In genomic region chr17:31323551-31323950, GRCh38 we compare ENCODE assay signal across 24 cellular contexts. TPM values are rescaled to one million over a fixed set of nuclear protein-coding genes. Genes with fewer than 3 reads are reported as not detected.
DNase-seq lines count a peak whose midpoint lies in the region; ATAC-seq, FAIRE-seq and TF ChIP-seq lines count a peak whose summit lies in the region.
"Had no signal": no experiment of that assay in that cellular context is flagged by ENCODE, and none has a peak within 500 bp of the region (broad histone marks: within the 10 kb centered on the region; RNA-seq: fewer than 3 reads in every experiment).

No MANE protein-coding gene starts in this region.

- no peak overlapping the region for H3K4me2 ChIP-seq in keratinocyte (ENCODE audit: control insufficient read depth, extremely low read depth, insufficient read depth, low read depth, low read length)

- FAIRE-seq in keratinocyte (lab: Jason Lieb, UNC), result peak; percentile 9
- FAIRE-seq: urothelium cell line had no signal

- peaks cover 22% of the 10 kb centered on the region for H3K4me1 Mint-ChIP-seq in T-helper 2 cell treated with Interferon-gamma antibody and Interleukin-4, amounts not matched to agents 5 μg/mL and 100 μg/mL, for 36 hours (ENCODE audit: low read depth)
- peaks cover 19 to 31% (median 27%) of the 10 kb centered on the region in 3 donors for H3K4me1 Mint-ChIP-seq in CD8-positive, alpha-beta memory T cell
- H3K4me1 Mint-ChIP-seq in WTC11, result peaks cover 4% of the 10 kb centered on the region; the same call in 1 of the 2 replicates

- no peaks in the 10 kb centered on the region for H3K27me3 Mint-ChIP-seq in T-helper 2 cell treated with Interferon-gamma antibody and Interleukin-4, amounts not matched to agents 5 μg/mL and 100 μg/mL, for 36 hours (ENCODE audit: low read depth)
- peaks cover 0 to 1% of the 10 kb centered on the region in 2 donors for H3K27me3 Mint-ChIP-seq in CD8-positive, alpha-beta memory T cell
- H3K27me3 Mint-ChIP-seq in WTC11 (ENCODE audit: low read depth), result no peaks in the 10 kb centered on the region

- H3K4me3 Mint-ChIP-seq in T-helper 2 cell treated with Interferon-gamma antibody and Interleukin-4, amounts not matched to agents 5 μg/mL and 100 μg/mL, for 36 hours, result no peak overlapping the region
- H3K4me3 Mint-ChIP-seq in CD8-positive, alpha-beta memory T cell, result peak overlapping the region in 1 of 7 donors; percentile 49
- no peak overlapping the region for H3K4me3 Mint-ChIP-seq in WTC11
- H3K4me3 Mint-ChIP-seq: neural crest cell had no signal

- no peaks in the 10 kb centered on the region for H3K79me2 ChIP-seq in keratinocyte (ENCODE audit: control insufficient read depth, insufficient read depth, low read length)

- POLR2A ChIA-PET in CD8-positive, alpha-beta memory T cell (lab: Charles Lee), result no interaction called here
- POLR2A ChIA-PET in WTC11 (lab: Charles Lee), result no interaction called here

- TF ChIP-seq CTCF in WTC11 (IDR thresholded peaks at IDR 0.05), result no peak
- TF ChIP-seq CTCF in keratinocyte (optimal IDR thresholded peaks at IDR 0.05 in 1 of 3, IDR thresholded peaks at IDR 0.05 in 1 of 3, conservative IDR thresholded peaks at IDR 0.05 in 1 of 3; ENCODE audit: extremely low read depth in 1 of 3, insufficient read depth in 2 of 3, low read length in 3 of 3), result no peak
- no peak for TF ChIP-seq CTCF in WERI-Rb-1 (IDR thresholded peaks at IDR 0.05; ENCODE audit: low read depth, low read length)

- no peaks in the 10 kb centered on the region for H3K36me3 ChIP-seq in CD8-positive, alpha-beta memory T cell (ENCODE audit: insufficient read depth, low read length)
- peaks cover 0 to 3% of the 10 kb centered on the region in 2 experiments for H3K36me3 ChIP-seq in keratinocyte (ENCODE audit: control insufficient read depth in 2 of 2, extremely low read depth in 1 of 2, insufficient read depth in 2 of 2, low read length in 2 of 2)
- peaks cover 22% of the 10 kb centered on the region for H3K36me3 ChIP-seq in WERI-Rb-1
- H3K36me3 ChIP-seq: prostate gland had no signal

- H3K36me3 Mint-ChIP-seq in T-helper 2 cell treated with Interferon-gamma antibody and Interleukin-4, amounts not matched to agents 5 μg/mL and 100 μg/mL, for 36 hours (ENCODE audit: low read depth), result peaks cover 25% of the 10 kb centered on the region
- peaks cover 8 to 53% (median 8%) of the 10 kb centered on the region in 3 donors for H3K36me3 Mint-ChIP-seq in CD8-positive, alpha-beta memory T cell
- H3K36me3 Mint-ChIP-seq in WTC11, result no peaks in the 10 kb centered on the region; the same call in 1 of the 2 replicates

- no peaks in the 10 kb centered on the region for H3K9me3 ChIP-seq in CD8-positive, alpha-beta memory T cell (ENCODE audit: low read length)
- H3K9me3 ChIP-seq in keratinocyte (ENCODE audit: control insufficient read depth, low read depth, low read length) (no peaks in the 10 kb centered on the region), WERI-Rb-1 (ENCODE audit: severe bottlenecking) (no peaks in the 10 kb centered on the region)
- H3K9me3 ChIP-seq: prostate gland had no signal

- H3K27ac Mint-ChIP-seq in T-helper 2 cell treated with Interferon-gamma antibody and Interleukin-4, amounts not matched to agents 5 μg/mL and 100 μg/mL, for 36 hours, result peak overlapping the region; percentile 49
- peak overlapping the region in 7 of 8 donors; percentile 23 to 89 (median 51) for H3K27ac Mint-ChIP-seq in CD8-positive, alpha-beta memory T cell
- H3K27ac Mint-ChIP-seq in WTC11, result peak overlapping the region; percentile 28; the same call in 1 of the 2 replicates

- no peak overlapping the region for H3K27ac ChIP-seq in CD8-positive, alpha-beta memory T cell (ENCODE audit: low read depth, low read length)
- no peak overlapping the region for H3K27ac ChIP-seq in keratinocyte (ENCODE audit: control insufficient read depth, insufficient read depth, low read length)
- no peak overlapping the region for H3K27ac ChIP-seq in WERI-Rb-1
- H3K27ac ChIP-seq: HL-60, prostate gland, SK-N-MC had no signal

- H3K4me1 ChIP-seq in CD8-positive, alpha-beta memory T cell (ENCODE audit: insufficient read depth, low read length), result peaks cover 7% of the 10 kb centered on the region
- peaks cover 30% of the 10 kb centered on the region for H3K4me1 ChIP-seq in keratinocyte (ENCODE audit: control insufficient read depth, extremely low read depth, insufficient read depth, low read length)
- H3K4me1 ChIP-seq: prostate gland had no signal

- dilution Hi-C loops in keratinocyte (cut with MboI; ENCODE audit: extremely low pct_ligation_motif_present, low sequenced_read_pairs), result no loop called here

- no peak overlapping the region for H3K9ac ChIP-seq in keratinocyte (ENCODE audit: control insufficient read depth, extremely low read depth, insufficient read depth, low read length)

- H3K9me3 Mint-ChIP-seq in T-helper 2 cell treated with Interferon-gamma antibody and Interleukin-4, amounts not matched to agents 5 μg/mL and 100 μg/mL, for 36 hours, result no peaks in the 10 kb centered on the region
- peaks cover 0 to 2% (median 0%) of the 10 kb centered on the region in 5 donors for H3K9me3 Mint-ChIP-seq in CD8-positive, alpha-beta memory T cell
- no peaks in the 10 kb centered on the region for H3K9me3 Mint-ChIP-seq in WTC11
- H3K9me3 Mint-ChIP-seq: neural crest cell had no signal

- DNase-seq in T-helper 2 cell treated with Interferon-gamma antibody and Interleukin-4, amounts not matched to agents 5 μg/mL and 100 μg/mL, for 36 hours (ENCODE audit: low spot score), result no peak
- DNase-seq in T-helper 2 cell (no peak), WTC11 (ENCODE audit: low spot score) (no peak), keratinocyte (ENCODE audit: low read depth, low spot score) (no peak), WERI-Rb-1 (no peak), H4 (ENCODE audit: low spot score) (no peak), UCSD-AML1 (lab: John Stamatoyannopoulos, UW; ENCODE audit: unreplicated experiment) (no peak)
- no peak for DNase-seq in CD8-positive, alpha-beta memory T cell
- DNase-seq: 8988T, amniotic stem cell, C1 segment of cervical spinal cord, DMS53, left cardiac atrium, NCI-H1694, NCI-H2227 treated with DMSO at 0.1 percent for 48 hours had no signal

- H2AFZ ChIP-seq in keratinocyte (ENCODE audit: control insufficient read depth, low read length), result no peak overlapping the region

- CTCF ChIA-PET in CD8-positive, alpha-beta memory T cell (lab: Charles Lee), result no interaction called here
- CTCF ChIA-PET in WTC11 (lab: Charles Lee), result interaction anchor here (0.9 kb wide), 1 partner anchor 127 kb away, joined by 3 read pairs; no protein-coding TSS in a partner anchor

- no peaks in the 10 kb centered on the region for H4K20me1 ChIP-seq in keratinocyte (ENCODE audit: control insufficient read depth, extremely low read depth, insufficient read depth, low read length)

- H3K9me1 ChIP-seq in keratinocyte (ENCODE audit: control insufficient read depth, extremely low read depth, insufficient read depth, low read length), result no peaks in the 10 kb centered on the region

- ATAC-seq in WTC11, result no peak
- ATAC-seq: esophagus mucosa, HCT116, left cardiac atrium, Panc1 had no signal

- H3K27me3 ChIP-seq in CD8-positive, alpha-beta memory T cell (ENCODE audit: insufficient read depth, low read length, poor library complexity, severe bottlenecking), result no peaks in the 10 kb centered on the region
- H3K27me3 ChIP-seq in keratinocyte (ENCODE audit: control insufficient read depth, extremely low read depth, insufficient read depth, low read length) (no peaks in the 10 kb centered on the region), WERI-Rb-1 (ENCODE audit: insufficient read depth, low read depth, severe bottlenecking) (no peaks in the 10 kb centered on the region)

- H3K4me3 ChIP-seq in CD8-positive, alpha-beta memory T cell (ENCODE audit: low read length), result no peak overlapping the region
- H3K4me3 ChIP-seq in keratinocyte (ENCODE audit: control insufficient read depth in 2 of 3, extremely low read depth in 1 of 3, insufficient read depth in 2 of 3, low read depth in 1 of 3, low read length in 3 of 3), result no peak overlapping the region
- no peak overlapping the region for H3K4me3 ChIP-seq in WERI-Rb-1 (ENCODE audit: low read depth, low read length)
- H3K4me3 ChIP-seq: prostate gland, SK-N-MC had no signal

RNA-seq across cellular contexts. Expression of gene EVI2A, which starts 2.1 kb away (rescaled TPM):
- total RNA-seq in CD8-positive, alpha-beta memory T cell, result 10 to 100 TPM; 40.3 to 41.5 TPM
- polyA plus RNA-seq in CD8-positive, alpha-beta memory T cell, result 50.4 TPM
- 0.09 to 0.16 TPM (median 0.15 TPM) in 3 replicates for total RNA-seq in WTC11 (2021)
- 0.05 to 0.12 TPM (median 0.12 TPM) in 3 replicates for polyA plus RNA-seq in keratinocyte
- polyA plus RNA-seq in keratinocyte (2011; ENCODE audit: low read depth), result not detected
- not detected in 2 replicates for polyA plus RNA-seq in keratinocyte (2011; cell fraction: cytosol; rRNA removed)
- not detected in 2 replicates for polyA plus RNA-seq in keratinocyte (2011; cell fraction: nucleus; rRNA removed)
- 0.06 and 0.13 TPM in 2 replicates for polyA plus RNA-seq in keratinocyte (2012; ENCODE audit: low replicate concordance)
- polyA minus RNA-seq in keratinocyte, result not detected in 3 replicates
- polyA minus RNA-seq in keratinocyte (2011; cell fraction: cytosol; rRNA and poly(A)+ RNA removed), result not detected
- polyA minus RNA-seq in keratinocyte (2011; cell fraction: nucleus; rRNA and poly(A)+ RNA removed), result not detected in 2 replicates
- 4.8 and 7.7 TPM in 2 replicates for total RNA-seq in H4 (2014; rRNA removed; shearing (Covaris generic))
- total RNA-seq: neural crest cell had no signal

RNA-seq across cellular contexts. Expression of gene EVI2B, which starts 9.7 kb away (rescaled TPM):
- 10 to 100 TPM; 29.8 to 32.7 TPM for total RNA-seq in CD8-positive, alpha-beta memory T cell
- polyA plus RNA-seq in CD8-positive, alpha-beta memory T cell, result 97.4 TPM
- total RNA-seq in WTC11 (2021), result 0.18 to 0.37 TPM (median 0.25 TPM) in 3 replicates
- polyA plus RNA-seq in keratinocyte, result 0.32 to 1.1 TPM (median 0.80 TPM) in 3 replicates
- not detected for polyA plus RNA-seq in keratinocyte (2011; ENCODE audit: low read depth)
- 0.30 and 0.40 TPM in 2 replicates for polyA plus RNA-seq in keratinocyte (2011; cell fraction: cytosol; rRNA removed)
- 0.51 and 0.55 TPM in 2 replicates for polyA plus RNA-seq in keratinocyte (2011; cell fraction: nucleus; rRNA removed)
- 0.48 and 0.56 TPM in 2 replicates for polyA plus RNA-seq in keratinocyte (2012; ENCODE audit: low replicate concordance)
- 0.48 to 1.0 TPM in 2 of 3 replicates, not detected in the other for polyA minus RNA-seq in keratinocyte
- polyA minus RNA-seq in keratinocyte (2011; cell fraction: cytosol; rRNA and poly(A)+ RNA removed), result not detected
- polyA minus RNA-seq in keratinocyte (2011; cell fraction: nucleus; rRNA and poly(A)+ RNA removed), result 0.42 TPM in 1 of 2 replicates, not detected in the other
- total RNA-seq in H4 (2014; rRNA removed; shearing (Covaris generic)), result 0.23 and 0.39 TPM in 2 replicates
- total RNA-seq: neural crest cell had no signal

RNA-seq across cellular contexts. Expression of gene OMG, which starts 26.5 kb away (rescaled TPM):
- total RNA-seq in CD8-positive, alpha-beta memory T cell, result under 1 TPM; 0.13 to 0.18 TPM
- not detected for polyA plus RNA-seq in CD8-positive, alpha-beta memory T cell
- not detected in 3 replicates for total RNA-seq in WTC11 (2021)
- polyA plus RNA-seq in keratinocyte, result not detected in 3 replicates
- polyA plus RNA-seq in keratinocyte (2011; ENCODE audit: low read depth), result not detected
- polyA plus RNA-seq in keratinocyte (2011; cell fraction: cytosol; rRNA removed), result not detected in 2 replicates
- not detected in 2 replicates for polyA plus RNA-seq in keratinocyte (2011; cell fraction: nucleus; rRNA removed)
- 1.0 TPM in 1 of 2 replicates, not detected in the other for polyA plus RNA-seq in keratinocyte (2012; ENCODE audit: low replicate concordance)
- polyA minus RNA-seq in keratinocyte, result not detected in 3 replicates
- not detected for polyA minus RNA-seq in keratinocyte (2011; cell fraction: cytosol; rRNA and poly(A)+ RNA removed)
- polyA minus RNA-seq in keratinocyte (2011; cell fraction: nucleus; rRNA and poly(A)+ RNA removed), result not detected in 2 replicates
- not detected in 2 replicates for total RNA-seq in H4 (2014; rRNA removed; shearing (Covaris generic))
- total RNA-seq: esophagus mucosa, neural crest cell, prostate gland, skeletal muscle tissue had no signal

Comparison
In these comparisons a context has a peak if more than half of its experiments do, and no peak if none do; other contexts are left out.
1. RNA of gene EVI2B, which starts 9.7 kb away (total RNA-seq): 29.8 to 32.7 TPM in CD8-positive, alpha-beta memory T cell; 0.23 to 0.39 TPM in H4 and 0.18 to 0.37 TPM in WTC11; every median in the first group is over 10 times any median in the second.
2. Peak in every context shown above with its lines, with median percentiles within 50 percentile points of each other: H3K27ac Mint-ChIP-seq.